16 cellular contexts compared by ENCODE assay signal in the genomic region with DNA sequence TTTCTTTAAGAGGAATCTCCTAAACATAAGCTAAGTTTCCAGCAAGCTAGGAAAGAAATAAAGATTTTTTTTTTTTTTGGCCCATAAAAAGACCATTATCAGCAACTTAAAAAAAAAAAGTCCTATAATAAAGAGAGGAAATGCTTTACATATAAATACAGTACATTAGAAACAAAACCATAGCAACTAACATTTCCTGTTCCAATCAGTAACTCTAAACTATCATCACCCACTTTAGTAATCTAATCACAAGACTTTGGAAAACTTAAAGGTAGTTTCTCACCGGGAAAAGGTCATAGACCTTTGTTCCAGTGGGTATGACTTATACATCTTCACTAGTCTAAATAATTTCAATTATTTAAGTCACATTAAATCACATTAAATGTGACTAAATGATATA. TPM values are rescaled to one million over a fixed set of nuclear protein-coding genes. Genes with fewer than 3 reads are reported as not detected.
DNase-seq lines count a peak whose midpoint lies in the region; ATAC-seq and TF ChIP-seq lines count a peak whose summit lies in the region.
"Had no signal": no experiment of that assay in that cellular context is flagged by ENCODE, and none has a peak within 500 bp of the region (broad histone marks: within the 10 kb centered on the region; RNA-seq: fewer than 3 reads in every experiment).

No MANE protein-coding gene starts in this region.

- no peak for TF ChIP-seq EP300 in sigmoid colon (IDR thresholded peaks at IDR 0.05)

- DNase-seq in DMS153 (lab: John Stamatoyannopoulos, UW) (peak; percentile 82), DMS153 treated with DMSO at 0.1 percent for 48 hours (lab: John Stamatoyannopoulos, UW; ENCODE audit: unreplicated experiment) (no peak), NCI-H510A treated with DMSO at 0.1 percent for 48 hours (lab: John Stamatoyannopoulos, UW) (peak; percentile 35), NCI-H510A (lab: John Stamatoyannopoulos, UW) (no peak), NCI-H748 treated with DMSO at 0.1 percent for 48 hours (lab: John Stamatoyannopoulos, UW) (peak; percentile 89), mucosa of descending colon (no peak), sigmoid colon (no peak)
- DNase-seq: 8988T; AML-193; C1 segment of cervical spinal cord; CD8-positive, alpha-beta T cell; NCI-H446; NCI-H82; OCI-M1 had no signal

- ATAC-seq in mucosa of descending colon = peak; percentile 26
- no peak for ATAC-seq in HG03039 (IDR thresholded peaks at IDR 0.05; ENCODE audit: unreplicated experiment)
- ATAC-seq: CD8-positive, alpha-beta T cell; Right ventricle myocardium inferior had no signal

- intact Hi-C loops in mucosa of descending colon (cut with DNase I, micrococcal nuclease) = no loop called here
- intact Hi-C loops in sigmoid colon (cut with DNase I) = no loop called here

- no peak for TF ChIP-seq POLR2A in sigmoid colon (IDR thresholded peaks at IDR 0.05)

- WGBS in sigmoid colon, 2 donors = 11 to 56% methylated on average over 1 of the region's 1 CpG

- no peaks in the 10 kb centered on the region for H3K36me3 ChIP-seq in mucosa of descending colon (ENCODE audit: low read depth)
- peaks cover 0 to 26% (median 12%) of the 10 kb centered on the region in 4 donors for H3K36me3 ChIP-seq in sigmoid colon

- H3K4me3 ChIP-seq in mucosa of descending colon = no peak overlapping the region
- no peak overlapping the region for H3K4me3 ChIP-seq in sigmoid colon

- no peaks in the 10 kb centered on the region for H3K9me3 ChIP-seq in mucosa of descending colon
- no peaks in the 10 kb centered on the region for H3K9me3 ChIP-seq in sigmoid colon

- H3K27ac ChIP-seq in sigmoid colon = no peak overlapping the region

- H3K27me3 ChIP-seq in sigmoid colon = no peaks in the 10 kb centered on the region

- TF ChIP-seq CTCF in mucosa of descending colon (IDR thresholded peaks at IDR 0.05) (no peak), sigmoid colon (IDR thresholded peaks at IDR 0.05) (no peak)

- H3K4me1 ChIP-seq in mucosa of descending colon (ENCODE audit: low read depth) (peaks cover 17% of the 10 kb centered on the region), sigmoid colon (peaks cover 0 to 9% (median 0%) of the 10 kb centered on the region in 4 donors)

RNA-seq across cellular contexts. Expression of gene SPTSSA, which starts 11.1 kb away (rescaled TPM):
- total RNA-seq in mucosa of descending colon (10 to 100 TPM; 39.0 to 63.9 (median 44.2) TPM), sigmoid colon (10 to 100 TPM; 22.8 to 29.3 (median 26.7) TPM)
- 10 to 100 TPM; 55.5 to 79.3 (median 75.4) TPM for polyA plus RNA-seq in sigmoid colon

Comparison
In these comparisons a context has a peak if more than half of its experiments do, and no peak if none do; other contexts are left out.
1. DNase-seq: peak in DMS153 (single experiment), NCI-H510A treated with DMSO at 0.1 percent for 48 hours (single experiment) and NCI-H748 treated with DMSO at 0.1 percent for 48 hours (single experiment); none in DMS153 treated with DMSO at 0.1 percent for 48 hours (single experiment), NCI-H510A (single experiment), mucosa of descending colon (0 of 3) and sigmoid colon (single experiment).